8 cellular contexts compared by ENCODE assay signal in genomic region chr12:4276524-4277204, GRCh38. TPM values are rescaled to one million over a fixed set of nuclear protein-coding genes. Genes with fewer than 3 reads are reported as not detected.
DNase-seq lines count a peak whose midpoint lies in the region; ATAC-seq, FAIRE-seq and TF ChIP-seq lines count a peak whose summit lies in the region.

No MANE protein-coding gene starts in this region.

- H2AFZ ChIP-seq in H1 (ENCODE audit: low read length): no peak overlapping the region

- no peaks in the 10 kb centered on the region for H3K9me3 ChIP-seq in H1 (ENCODE audit: insufficient read depth in 2 of 2, low read depth in 1 of 2, low read length in 1 of 2)

- H3K27me3 ChIP-seq in H1 (replicated peaks in 1 of 4; ENCODE audit: control insufficient read depth in 3 of 4, extremely low read depth in 1 of 4, insufficient read depth in 3 of 4, low read length in 3 of 4) (peaks cover 0 to 10% (median 7%) of the 10 kb centered on the region in 4 experiments; a peak in 5 of 7 replicates), mesendoderm (ENCODE audit: insufficient read depth, low read length, poor library complexity) (no peaks in the 10 kb centered on the region)

- H2BK20ac ChIP-seq in H1 (ENCODE audit: low read length): no peak overlapping the region

- H3K18ac ChIP-seq in H1 (ENCODE audit: extremely low read depth, low read length) (0 out of 2 replicates have a peak overlapping the region, but pooled peaks have one; percentile 79), mesendoderm (ENCODE audit: low read length) (no peak overlapping the region)

- WGBS in H1 (ENCODE audit: extremely low coverage in 1 of 2, insufficient coverage in 1 of 2, insufficient read length in 1 of 2, insufficient replicate concordance in 2 of 2, low coverage in 1 of 2, low lambda C conversion rate in 2 of 2, missing lambda C conversion rate in 1 of 2), 2 experiments: 16% methylated on average over 9 of the region's 10 CpGs; no CpG with 5 or more reads in 1 of the 2 experiments
- no CpG with 5 or more reads among the region's 10 CpGs for WGBS in mesendoderm (ENCODE audit: extremely low coverage, insufficient coverage, low lambda C conversion rate)

- peak in 1 of 2 experiments; percentile 85; a peak in 2 of 3 replicates for TF ChIP-seq EP300 in H1 (IDR thresholded peaks at IDR 0.05; ENCODE audit: borderline replicate concordance in 1 of 2, low read depth in 2 of 2, low read length in 2 of 2)

- TF ChIP-seq RAD21 in H1 (IDR thresholded peaks at IDR 0.05 in 1 of 2, conservative IDR thresholded peaks at IDR 0.05 in 1 of 2; ENCODE audit: low read depth in 2 of 2, low read length in 2 of 2): peak; percentile 97 to 99

- H3K27ac ChIP-seq in H1 (ENCODE audit: low read depth, low read length) (no peak overlapping the region), mesendoderm (ENCODE audit: low read depth, low read length) (no peak overlapping the region)

- H2BK5ac ChIP-seq in H1 (ENCODE audit: low read depth, low read length) (peak overlapping the region; percentile 40; the same call in 1 of the 2 replicates), mesendoderm (ENCODE audit: low read length) (no peak overlapping the region)

- no peak overlapping the region for H3K56ac ChIP-seq in H1 (replicated peaks; ENCODE audit: insufficient read length, low read depth, low read length)
- H3K56ac ChIP-seq in mesendoderm (ENCODE audit: low read length): peak overlapping the region; percentile 96

- H4K91ac ChIP-seq in H1 (replicated peaks; ENCODE audit: insufficient read length, low read length): no peak overlapping the region

- no peak overlapping the region for H3K14ac ChIP-seq in H1 (ENCODE audit: insufficient read length)

- H3K4me3 ChIP-seq in H1 (ENCODE audit: extremely low read depth in 1 of 4, insufficient read depth in 2 of 4, low read depth in 3 of 4, low read length in 4 of 4) (peak overlapping the region; percentile 90 to 97 (median 96); a peak in 4 of 8 replicates), mesendoderm (ENCODE audit: low read length) (peak overlapping the region; percentile 15)

- DNase-seq in GM04503 (ENCODE audit: low read depth) (peak; percentile 22), NK-92 (lab: John Stamatoyannopoulos, UW; ENCODE audit: unreplicated experiment) (peak; percentile 37), H1 (ENCODE audit: low read depth in 1 of 2, low spot score in 2 of 2) (peak; percentile 84 to 90), mesendoderm (peak; percentile 97)
- DNase-seq in activated CD8-positive, alpha-beta memory T cell treated with anti-CD3 and anti-CD28 coated beads for 4 hours (ENCODE audit: low read depth in 2 of 2): peak; percentile 67 to 81
- DNase-seq in stimulated activated CD8-positive, alpha-beta memory T cell treated with anti-CD3 and anti-CD28 coated beads, Interleukin-15, amount 100 ng/mL, for 4 hours (ENCODE audit: low read depth in 2 of 2): peak; percentile 54 to 77

- H3K4ac ChIP-seq in H1 (replicated peaks; ENCODE audit: insufficient read length, low read depth, low read length) (no peak overlapping the region), mesendoderm (ENCODE audit: low read depth, low read length) (no peak overlapping the region)

- H2BK12ac ChIP-seq in H1 (ENCODE audit: low read depth, low read length): peak overlapping the region; percentile 55; the same call in 1 of the 2 replicates

- H3K23me2 ChIP-seq in H1 (ENCODE audit: low read depth, low read length): peaks cover 18% of the 10 kb centered on the region; the same call in 1 of the 2 replicates

- H3K23ac ChIP-seq in H1 (ENCODE audit: insufficient read length): no peak overlapping the region
- H3K23ac ChIP-seq in mesendoderm (ENCODE audit: low read length): no peak overlapping the region

- peaks cover 33 to 56% (median 47%) of the 10 kb centered on the region in 4 experiments for H3K36me3 ChIP-seq in H1 (ENCODE audit: control insufficient read depth in 2 of 4, insufficient read depth in 4 of 4, low read length in 3 of 4)
- H3K36me3 ChIP-seq in mesendoderm (ENCODE audit: control insufficient read depth, insufficient read depth, low read length): peaks cover 26% of the 10 kb centered on the region

- peak; percentile 87 for FAIRE-seq in H1 (lab: Jason Lieb, UNC)

- no peak overlapping the region for H4K8ac ChIP-seq in H1 (ENCODE audit: extremely low read depth, insufficient read depth, low read length)
- no peak overlapping the region for H4K8ac ChIP-seq in mesendoderm (ENCODE audit: low read depth, low read length)

- TF ChIP-seq CTCF in H1 (IDR thresholded peaks at IDR 0.05; ENCODE audit: control extremely low read depth in 1 of 3, insufficient read depth in 1 of 3, low read depth in 1 of 3, low read length in 3 of 3): peak; percentile 74 to 92 (median 92)

- peaks cover 7 to 78% of the 10 kb centered on the region in 2 experiments; a peak in 3 of 4 replicates for H3K79me2 ChIP-seq in H1 (ENCODE audit: control insufficient read depth in 1 of 2, insufficient read depth in 2 of 2, low read length in 2 of 2)
- peaks cover 71% of the 10 kb centered on the region for H3K79me2 ChIP-seq in mesendoderm (ENCODE audit: control insufficient read depth, insufficient read depth, low read length)

- peak overlapping the region; percentile 93 to 99 for H3K4me2 ChIP-seq in H1 (ENCODE audit: insufficient read depth in 1 of 2, low read depth in 2 of 2, low read length in 2 of 2)
- H3K4me2 ChIP-seq in mesendoderm (ENCODE audit: low read length): peak overlapping the region; percentile 84

- H2AK5ac ChIP-seq in H1 (ENCODE audit: low read depth, low read length) (no peak overlapping the region), mesendoderm (ENCODE audit: low read length) (no peak overlapping the region)

- CTCF ChIA-PET in H1 (lab: Charles Lee; ENCODE audit: partially characterized antibody): interaction anchor here (0.5 to 6.7 kb wide), 78 partner anchors 9 to 962 kb away, joined by 3 to 52 read pairs (median 4); no protein-coding TSS in a partner anchor

- peaks cover 16 to 33% of the 10 kb centered on the region in 2 experiments for H4K20me1 ChIP-seq in H1 (replicated peaks in 1 of 2; ENCODE audit: control insufficient read depth in 1 of 2, insufficient read depth in 2 of 2, low read length in 2 of 2)

- H3K79me1 ChIP-seq in H1 (ENCODE audit: low read depth, low read length) (peaks cover 11% of the 10 kb centered on the region; the same call in 1 of the 2 replicates), mesendoderm (ENCODE audit: low read length) (peaks cover 23% of the 10 kb centered on the region)

- H3K4me1 ChIP-seq in H1 (replicated peaks in 1 of 4; ENCODE audit: control insufficient read depth in 3 of 4, insufficient read depth in 4 of 4, low read length in 3 of 4): peaks cover 9 to 30% (median 13%) of the 10 kb centered on the region in 4 experiments
- H3K4me1 ChIP-seq in mesendoderm (ENCODE audit: control insufficient read depth, low read depth, low read length): peaks cover 10% of the 10 kb centered on the region

- H2BK15ac ChIP-seq in H1 (ENCODE audit: low read length): no peak overlapping the region
- H2BK15ac ChIP-seq in mesendoderm (replicated peaks; ENCODE audit: low read depth): no peak overlapping the region

- H3K9ac ChIP-seq in H1 (replicated peaks in 1 of 4; ENCODE audit: extremely low read depth in 1 of 4, low read depth in 3 of 4, low read length in 3 of 4): no peak overlapping the region
- H3K9ac ChIP-seq in mesendoderm (ENCODE audit: low read length): peak overlapping the region; percentile 91

- H2BK120ac ChIP-seq in H1 (replicated peaks; ENCODE audit: low read depth, low read length) (no peak overlapping the region), mesendoderm (ENCODE audit: low read depth, low read length) (no peak overlapping the region)

- peak in 1 of 2 experiments; percentile 58; a peak in 1 of 3 replicates for TF ChIP-seq POLR2A in H1 (IDR thresholded peaks at IDR 0.05; ENCODE audit: control extremely low read depth in 1 of 2, low read depth in 2 of 2, low read length in 2 of 2)

- POLR2A ChIA-PET in H1 (lab: Charles Lee; ENCODE audit: partially characterized antibody): interaction anchor here (0.6 to 29.3 kb wide), 34 partner anchors 9 to 391 kb away, joined by 3 to 531 read pairs (median 4); no protein-coding TSS in a partner anchor

- ATAC-seq in HG03442 (IDR thresholded peaks at IDR 0.05; ENCODE audit: unreplicated experiment) (peak; percentile 36), HG03457 (IDR thresholded peaks at IDR 0.05; ENCODE audit: unreplicated experiment) (no peak)

- H4K5ac ChIP-seq in H1 (ENCODE audit: insufficient read length, low read depth, low read length): no peak overlapping the region
- no peak overlapping the region for H4K5ac ChIP-seq in mesendoderm (ENCODE audit: low read length)

TF ChIP-seq in H1, 55 proteins besides CTCF, POLR2A, EP300 and RAD21 (continues in another document):
- TF ChIP-seq RFX5 (IDR thresholded peaks at IDR 0.05; ENCODE audit: borderline replicate concordance, low read depth, low read length): no peak
- 0 out of 2 replicates have a peak, but pooled peaks have one; percentile 21 for TF ChIP-seq POU5F1 (IDR thresholded peaks at IDR 0.05; ENCODE audit: low read depth, low read length)
- TF ChIP-seq JUN (IDR thresholded peaks at IDR 0.05; ENCODE audit: low read depth, low read length): no peak
- peak; percentile 70 for TF ChIP-seq CHD2 (IDR thresholded peaks at IDR 0.05; ENCODE audit: low read length)
- TF ChIP-seq MAFK (IDR thresholded peaks at IDR 0.05; ENCODE audit: low read depth, low read length): no peak

RNA-seq across cellular contexts. Expression of gene CCND2, which starts 3.1 kb away (rescaled TPM):
- 217 and 223 TPM in 2 replicates for total RNA-seq in H1 (2021; fragmentation: NEBNext Ultra II Directional; extraction: Animal tissue kit (Norgen Biotek cat#: 25700))
- polyA plus RNA-seq in H1 (2011; rRNA removed): 35.7 and 41.7 TPM in 2 replicates
- 47.1 TPM for polyA plus RNA-seq in H1 (2011; cell fraction: cytosol; rRNA removed)
- 39.0 TPM for polyA plus RNA-seq in H1 (2011; cell fraction: nucleus; rRNA removed)
- 42.0 to 64.8 TPM (median 44.2 TPM) in 4 replicates for polyA plus RNA-seq in H1 (2012, experiment 1 of 2)
- polyA plus RNA-seq in H1 (2012, experiment 2 of 2): 17.1 TPM
- polyA plus RNA-seq in H1 (2013, experiment 1 of 2): 75.1 TPM
- 72.0 TPM for polyA plus RNA-seq in H1 (2013, experiment 2 of 2)
- polyA minus RNA-seq in H1 (2011; rRNA and poly(A)+ RNA removed): 229 and 269 TPM in 2 replicates
- polyA minus RNA-seq in H1 (2011; cell fraction: cytosol; rRNA and poly(A)+ RNA removed): 132 TPM
- polyA minus RNA-seq in H1 (2011; cell fraction: nucleus; rRNA and poly(A)+ RNA removed): 91.3 TPM
- polyA plus RNA-seq in mesendoderm (2013, experiment 1 of 2): 117 TPM
- 108 TPM for polyA plus RNA-seq in mesendoderm (2013, experiment 2 of 2)

RNA-seq across cellular contexts. Expression of gene TIGAR, which starts 44.3 kb away (rescaled TPM):
- total RNA-seq in H1 (2021; fragmentation: NEBNext Ultra II Directional; extraction: Animal tissue kit (Norgen Biotek cat#: 25700)): 26.4 and 27.6 TPM in 2 replicates
- polyA plus RNA-seq in H1 (2011; rRNA removed): 1.8 and 3.8 TPM in 2 replicates
- 5.3 TPM for polyA plus RNA-seq in H1 (2011; cell fraction: cytosol; rRNA removed)
- 2.1 TPM for polyA plus RNA-seq in H1 (2011; cell fraction: nucleus; rRNA removed)
- 11.4 to 17.3 TPM (median 14.4 TPM) in 4 replicates for polyA plus RNA-seq in H1 (2012, experiment 1 of 2)
- polyA plus RNA-seq in H1 (2012, experiment 2 of 2): 1.1 TPM
- polyA plus RNA-seq in H1 (2013, experiment 1 of 2): 8.7 TPM
- 9.3 TPM for polyA plus RNA-seq in H1 (2013, experiment 2 of 2)
- polyA minus RNA-seq in H1 (2011; rRNA and poly(A)+ RNA removed): 2.4 TPM in 2 replicates
- 2.1 TPM for polyA minus RNA-seq in H1 (2011; cell fraction: cytosol; rRNA and poly(A)+ RNA removed)
- polyA minus RNA-seq in H1 (2011; cell fraction: nucleus; rRNA and poly(A)+ RNA removed): 4.9 TPM
- 13.7 TPM for polyA plus RNA-seq in mesendoderm (2013, experiment 1 of 2)
- polyA plus RNA-seq in mesendoderm (2013, experiment 2 of 2): 13.9 TPM

Comparison
In these comparisons a context has a peak if more than half of its experiments do, and no peak if none do; other contexts are left out.
1. DNase-seq: peak in every context shown above with its lines; median percentile 97 in mesendoderm; 87 in H1; 74 in activated CD8-positive, alpha-beta memory T cell treated with anti-CD3 and anti-CD28 coated beads for 4 hours; 66 in stimulated activated CD8-positive, alpha-beta memory T cell treated with anti-CD3 and anti-CD28 coated beads, Interleukin-15, amount 100 ng/mL, for 4 hours; 37 in NK-92; 22 in GM04503.